ENCODE assay signal across 25 cellular contexts in the genomic region with DNA sequence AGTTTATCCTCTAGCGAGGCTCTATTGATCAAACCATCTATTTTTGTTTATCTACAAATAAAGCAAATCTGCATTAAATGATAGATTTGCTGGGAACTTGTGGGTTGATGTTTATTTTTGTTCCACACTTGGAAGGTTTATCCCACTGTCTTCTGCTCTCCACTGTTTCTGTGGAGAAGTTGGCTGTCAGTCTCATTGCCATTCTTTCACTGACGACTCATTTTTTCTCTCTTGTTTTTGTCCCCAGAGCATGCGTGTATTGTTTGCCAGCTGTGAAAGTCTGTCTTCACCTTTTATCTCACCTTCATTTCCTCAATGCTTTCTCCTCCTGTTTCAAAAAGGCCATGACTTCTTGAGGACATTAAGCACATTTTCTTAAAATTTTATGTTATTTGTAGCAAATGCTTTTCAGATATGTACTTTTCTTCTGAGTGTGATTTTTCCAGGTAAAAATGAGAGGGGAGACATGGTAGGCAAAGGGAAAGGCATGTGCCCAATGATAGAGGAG. TPM values are rescaled to one million over a fixed set of nuclear protein-coding genes. Genes with fewer than 3 reads are reported as not detected.
"Had no signal": no experiment of that assay in that cellular context is flagged by ENCODE, and none has a peak within 500 bp of the region (broad histone marks: within the 10 kb centered on the region; RNA-seq: fewer than 3 reads in every experiment).

No MANE protein-coding gene starts in this region.

- H3K36me3 ChIP-seq: MG63, SJSA1 had no signal

- H3K27ac ChIP-seq: HL-60, SJSA1, SK-N-MC had no signal

- FAIRE-seq: HTR-8/SVneo, RCC 7860 had no signal

- H3K4me3 ChIP-seq: MG63, SJSA1, SK-N-MC had no signal

- H3K4me1 ChIP-seq: SJSA1 had no signal

- H3K27me3 ChIP-seq: MG63, SJSA1 had no signal

- DNase-seq: KG1, MG63, NCI-H1092, NCI-H1105 treated with DMSO at 0.1 percent for 48 hours, NCI-H1417 treated with DMSO at 0.1 percent for 48 hours, NCI-H146, NCI-H187, NCI-H2029, NCI-H2081 treated with DMSO at 0.1 percent for 48 hours, NCI-H2171, NCI-H226, NCI-H446, NCI-H510A, NCI-H524 treated with DMSO at 0.1 percent for 48 hours, NCI-H69, NCI-H774, Right ventricle myocardium superior, RPMI8226, SIG-M5, T-helper 1 cell had no signal

RNA-seq across cellular contexts. Expression of gene INAVA, which starts 52.4 kb away (rescaled TPM):
- total RNA-seq: Right ventricle myocardium superior had no signal
